In the genomic region with DNA sequence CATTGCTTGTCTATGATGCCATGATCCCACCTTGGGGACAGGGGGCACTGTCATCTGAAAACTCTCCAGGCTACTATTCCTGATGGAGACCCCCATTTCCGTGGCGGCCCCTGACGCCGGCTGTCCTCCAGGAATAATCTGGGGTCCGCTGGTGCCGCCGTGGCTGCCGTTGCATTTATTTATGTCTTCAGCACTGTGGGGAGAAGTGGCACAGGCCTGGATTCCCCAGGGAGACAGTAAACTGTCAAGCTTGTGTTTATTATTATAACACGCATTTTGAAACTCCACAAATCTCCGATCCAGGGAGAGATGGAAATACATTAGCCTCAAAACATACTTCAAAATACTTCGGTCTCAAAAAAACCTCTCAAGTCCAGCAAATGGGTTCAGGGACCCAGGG, we compare ENCODE assay signal across 1 cellular context.
TF ChIP-seq lines count a peak whose summit lies in the region.

No MANE protein-coding gene starts in this region.

TF ChIP-seq in H1, 55 proteins besides CTCF, POLR2A, EP300 and RAD21:
- TF ChIP-seq SUZ12 (IDR thresholded peaks at IDR 0.05; ENCODE audit: low read length): no peak
- TF ChIP-seq YY1 (IDR thresholded peaks at IDR 0.05; ENCODE audit: low read depth, low read length): no peak
- no peak for TF ChIP-seq KDM5A (IDR thresholded peaks at IDR 0.05; ENCODE audit: low read length)
- no peak for TF ChIP-seq HDAC2 (IDR thresholded peaks at IDR 0.05; ENCODE audit: borderline replicate concordance in 1 of 2, low read depth in 2 of 2, low read length in 2 of 2)
- no peak for TF ChIP-seq JUND (IDR thresholded peaks at IDR 0.05; ENCODE audit: low read length)
- TF ChIP-seq SIRT6 (IDR thresholded peaks at IDR 0.05; ENCODE audit: low read length): no peak
- TF ChIP-seq GABPA (IDR thresholded peaks at IDR 0.05; ENCODE audit: borderline replicate concordance, insufficient read depth, low read length): no peak
- TF ChIP-seq ZNF274 (IDR thresholded peaks at IDR 0.05; ENCODE audit: borderline replicate concordance, extremely low read depth, low read length): no peak
- no peak for TF ChIP-seq SP2 (IDR thresholded peaks at IDR 0.05; ENCODE audit: low read length)
- TF ChIP-seq, protein P1, sequence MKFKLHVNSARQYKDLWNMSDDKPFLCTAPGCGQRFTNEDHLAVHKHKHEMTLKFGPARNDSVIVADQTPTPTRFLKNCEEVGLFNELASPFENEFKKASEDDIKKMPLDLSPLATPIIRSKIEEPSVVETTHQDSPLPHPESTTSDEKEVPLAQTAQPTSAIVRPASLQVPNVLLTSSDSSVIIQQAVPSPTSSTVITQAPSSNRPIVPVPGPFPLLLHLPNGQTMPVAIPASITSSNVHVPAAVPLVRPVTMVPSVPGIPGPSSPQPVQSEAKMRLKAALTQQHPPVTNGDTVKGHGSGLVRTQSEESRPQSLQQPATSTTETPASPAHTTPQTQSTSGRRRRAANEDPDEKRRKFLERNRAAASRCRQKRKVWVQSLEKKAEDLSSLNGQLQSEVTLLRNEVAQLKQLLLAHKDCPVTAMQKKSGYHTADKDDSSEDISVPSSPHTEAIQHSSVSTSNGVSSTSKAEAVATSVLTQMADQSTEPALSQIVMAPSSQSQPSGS (IDR thresholded peaks at IDR 0.05; ENCODE audit: low read length): no peak
